ENCODE assay signal across 16 cellular contexts in the genomic region with DNA sequence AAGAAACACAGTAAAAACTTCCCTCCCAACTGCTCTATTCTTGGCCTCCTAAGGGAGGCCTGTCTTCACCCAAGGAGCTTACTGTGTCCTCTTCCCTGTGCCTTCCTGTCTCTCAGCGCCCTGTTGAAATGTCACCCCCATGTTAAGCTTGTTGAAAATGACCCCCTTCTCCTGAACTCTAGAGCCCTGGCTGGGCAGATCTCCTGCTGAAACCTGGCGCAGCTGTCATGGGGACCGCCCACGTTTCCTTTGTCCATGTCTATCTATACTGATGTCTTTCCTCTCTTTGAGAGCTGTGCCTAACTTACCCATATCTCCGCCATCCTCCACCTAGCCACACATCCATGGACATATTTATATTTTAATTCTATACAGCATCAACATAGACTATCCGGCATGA. TPM values are rescaled to one million over a fixed set of nuclear protein-coding genes. Genes with fewer than 3 reads are reported as not detected.
DNase-seq lines count a peak whose midpoint lies in the region; ATAC-seq and TF ChIP-seq lines count a peak whose summit lies in the region.
"Had no signal": no experiment of that assay in that cellular context is flagged by ENCODE, and none has a peak within 500 bp of the region (broad histone marks: within the 10 kb centered on the region; RNA-seq: fewer than 3 reads in every experiment).

No MANE protein-coding gene starts in this region.

- H3K9me3 ChIP-seq in breast epithelium (no peaks in the 10 kb centered on the region), T-helper 17 cell (ENCODE audit: control insufficient read depth, low read length, poor library complexity, severe bottlenecking) (no peaks in the 10 kb centered on the region)
- H3K9me3 ChIP-seq: A549, Caco-2 had no signal

- no peak overlapping the region for H3K4me3 Mint-ChIP-seq in MCF 10A (ENCODE audit: unreplicated experiment)
- H3K4me3 Mint-ChIP-seq in T-helper 17 cell = no peak overlapping the region
- peak overlapping the region; percentile 29 for H3K4me3 Mint-ChIP-seq in neural crest cell
- no peak overlapping the region for H3K4me3 Mint-ChIP-seq in activated T-helper 2 cell treated with anti-CD3 and anti-CD28 coated beads, Interferon-gamma antibody, Interleukin-2, Interleukin-4, amounts not matched to agents 10 μg/mL and 5 μg/mL and 100 μg/mL, durations not matched to agents 14 hours and 24 hours and 36 hours (ENCODE audit: low read depth)
- H3K4me3 Mint-ChIP-seq: CD4-positive, alpha-beta T cell had no signal

- no peaks in the 10 kb centered on the region for H3K9me3 Mint-ChIP-seq in MCF 10A (ENCODE audit: unreplicated experiment)
- no peaks in the 10 kb centered on the region for H3K9me3 Mint-ChIP-seq in neural crest cell
- no peaks in the 10 kb centered on the region for H3K9me3 Mint-ChIP-seq in activated T-helper 2 cell treated with anti-CD3 and anti-CD28 coated beads, Interferon-gamma antibody, Interleukin-2, Interleukin-4, amounts not matched to agents 10 μg/mL and 5 μg/mL and 100 μg/mL, durations not matched to agents 14 hours and 24 hours and 36 hours
- H3K9me3 Mint-ChIP-seq: CD4-positive, alpha-beta T cell had no signal

- CTCF ChIA-PET in MCF 10A (lab: Yijun Ruan, JAX) = interaction anchor here (0.6 kb wide), 1 partner anchor 12 kb away, joined by 6 read pairs; no protein-coding TSS in a partner anchor

- no peak overlapping the region for H3K4me3 ChIP-seq in breast epithelium
- H3K4me3 ChIP-seq: A549, GM23248 had no signal

- intact Hi-C loops in MCF 10A (cut with micrococcal nuclease) = no loop called here
- intact Hi-C loops in breast epithelium (cut with DNase I; ENCODE audit: low total_unique reads) = no loop called here
- intact Hi-C loops in activated T-helper 2 cell treated with anti-CD3 and anti-CD28 coated beads, Interferon-gamma antibody, Interleukin-2, Interleukin-4, amounts not matched to agents 10 μg/mL and 5 μg/mL and 100 μg/mL, durations not matched to agents 14 hours and 24 hours and 36 hours (cut with micrococcal nuclease) = no loop called here

- H3K36me3 Mint-ChIP-seq in MCF 10A (ENCODE audit: insufficient read depth, unreplicated experiment) = peaks cover 12% of the 10 kb centered on the region
- peaks cover 3% of the 10 kb centered on the region for H3K36me3 Mint-ChIP-seq in T-helper 17 cell (ENCODE audit: low read depth)
- H3K36me3 Mint-ChIP-seq in neural crest cell (ENCODE audit: low read depth) = peaks cover 14% of the 10 kb centered on the region
- no peaks in the 10 kb centered on the region for H3K36me3 Mint-ChIP-seq in activated T-helper 2 cell treated with anti-CD3 and anti-CD28 coated beads, Interferon-gamma antibody, Interleukin-2, Interleukin-4, amounts not matched to agents 10 μg/mL and 5 μg/mL and 100 μg/mL, durations not matched to agents 14 hours and 24 hours and 36 hours (ENCODE audit: low read depth)

- H3K27me3 ChIP-seq in breast epithelium = no peaks in the 10 kb centered on the region

- POLR2A ChIA-PET in MCF 10A (lab: Yijun Ruan, JAX) = no interaction called here

- H3K4me1 ChIP-seq in breast epithelium = peaks cover 0 to 5% of the 10 kb centered on the region in 2 donors
- H3K4me1 ChIP-seq: A549, Caco-2 had no signal

- H3K27me3 Mint-ChIP-seq in MCF 10A (ENCODE audit: insufficient read depth, unreplicated experiment) = no peaks in the 10 kb centered on the region
- peaks cover 12% of the 10 kb centered on the region for H3K27me3 Mint-ChIP-seq in T-helper 17 cell
- H3K27me3 Mint-ChIP-seq in neural crest cell (ENCODE audit: low read depth) = no peaks in the 10 kb centered on the region
- H3K27me3 Mint-ChIP-seq in activated T-helper 2 cell treated with anti-CD3 and anti-CD28 coated beads, Interferon-gamma antibody, Interleukin-2, Interleukin-4, amounts not matched to agents 10 μg/mL and 5 μg/mL and 100 μg/mL, durations not matched to agents 14 hours and 24 hours and 36 hours (ENCODE audit: low read depth) = peaks cover 12% of the 10 kb centered on the region
- H3K27me3 Mint-ChIP-seq: CD4-positive, alpha-beta T cell had no signal

- H3K27ac Mint-ChIP-seq in MCF 10A (ENCODE audit: low read depth, unreplicated experiment) (peak overlapping the region; percentile 28), T-helper 17 cell (peak overlapping the region; percentile 34), neural crest cell (ENCODE audit: unreplicated experiment) (peak overlapping the region; percentile 70)
- no peak overlapping the region for H3K27ac Mint-ChIP-seq in activated T-helper 2 cell treated with anti-CD3 and anti-CD28 coated beads, Interferon-gamma antibody, Interleukin-2, Interleukin-4, amounts not matched to agents 10 μg/mL and 5 μg/mL and 100 μg/mL, durations not matched to agents 14 hours and 24 hours and 36 hours
- H3K27ac Mint-ChIP-seq: CD4-positive, alpha-beta T cell had no signal

- no peaks in the 10 kb centered on the region for H3K36me3 ChIP-seq in breast epithelium

- TF ChIP-seq CTCF in MCF 10A (IDR thresholded peaks at IDR 0.05; ENCODE audit: unreplicated experiment) = no peak
- no peak for TF ChIP-seq CTCF in breast epithelium (IDR thresholded peaks at IDR 0.05)
- no peak for TF ChIP-seq CTCF in neural crest cell (conservative IDR thresholded peaks at IDR 0.05)

- BruUV-seq in MCF 10A (replicated peaks; lab: Mats Ljungman, UMichigan) = no TSS peak

- ATAC-seq in T-helper 17 cell = no peak
- no peak for ATAC-seq in HG03521 (IDR thresholded peaks at IDR 0.05; ENCODE audit: unreplicated experiment)
- no peak for ATAC-seq in GM18907 (IDR thresholded peaks at IDR 0.05; ENCODE audit: unreplicated experiment)
- ATAC-seq: A549 had no signal

- no peak overlapping the region for H3K27ac ChIP-seq in breast epithelium
- H3K27ac ChIP-seq: 22Rv1, A549, C4-2B, GM23248, HL-60 had no signal

- DNase-seq in MCF 10A (ENCODE audit: unreplicated experiment) (no peak), breast epithelium (ENCODE audit: low spot score in 2 of 2) (no peak), T-helper 17 cell (no peak), neural crest cell (ENCODE audit: low read depth, low spot score) (no peak)
- no peak for DNase-seq in activated T-helper 2 cell treated with anti-CD3 and anti-CD28 coated beads, Interferon-gamma antibody, Interleukin-2, Interleukin-4, amounts not matched to agents 10 μg/mL and 5 μg/mL and 100 μg/mL, durations not matched to agents 14 hours and 24 hours and 36 hours (ENCODE audit: low spot score)
- DNase-seq: AML-193; Caco-2; CD4-positive, alpha-beta T cell; GM23248; HCEC 1CT had no signal

- no peak for TF ChIP-seq POLR2A in breast epithelium (IDR thresholded peaks at IDR 0.05)

- H3K4me1 Mint-ChIP-seq in MCF 10A (ENCODE audit: insufficient read depth, unreplicated experiment) = no peaks in the 10 kb centered on the region
- H3K4me1 Mint-ChIP-seq in T-helper 17 cell = peaks cover 22% of the 10 kb centered on the region
- peaks cover 78% of the 10 kb centered on the region for H3K4me1 Mint-ChIP-seq in neural crest cell
- no peaks in the 10 kb centered on the region for H3K4me1 Mint-ChIP-seq in activated T-helper 2 cell treated with anti-CD3 and anti-CD28 coated beads, Interferon-gamma antibody, Interleukin-2, Interleukin-4, amounts not matched to agents 10 μg/mL and 5 μg/mL and 100 μg/mL, durations not matched to agents 14 hours and 24 hours and 36 hours (ENCODE audit: low read depth)

RNA-seq across cellular contexts. Expression of gene PTCH1, which starts 33.3 kb away (rescaled TPM):
- total RNA-seq in MCF 10A (2022) (3.6 and 4.7 TPM in 2 replicates), breast epithelium (1 to 10 TPM; 6.6 to 9.9 (median 6.6) TPM), T-helper 17 cell (10 to 100 TPM; 14.4 to 18.5 TPM), neural crest cell (70.8 and 75.6 TPM in 2 replicates)
- 4.8 and 5.2 TPM in 2 replicates for total RNA-seq in activated T-helper 2 cell treated with anti-CD3 and anti-CD28 coated beads, Interferon-gamma antibody, Interleukin-2, Interleukin-4, amounts not matched to agents 10 μg/mL and 5 μg/mL and 100 μg/mL, durations not matched to agents 14 hours and 24 hours and 36 hours
